Comparison of ENCODE assay signal across 12 cellular contexts in genomic region chr1:211581521-211581920, GRCh38. TPM values are rescaled to one million over a fixed set of nuclear protein-coding genes. Genes with fewer than 3 reads are reported as not detected.
DNase-seq lines count a peak whose midpoint lies in the region; ATAC-seq and TF ChIP-seq lines count a peak whose summit lies in the region.
"Had no signal": no experiment of that assay in that cellular context is flagged by ENCODE, and none has a peak within 500 bp of the region (broad histone marks: within the 10 kb centered on the region; RNA-seq: fewer than 3 reads in every experiment).

No MANE protein-coding gene starts in this region.

- ATAC-seq in sciatic nerve (peak; percentile 12), GM21723 (IDR thresholded peaks at IDR 0.05; ENCODE audit: unreplicated experiment) (no peak)

- no peaks in the 10 kb centered on the region for H3K27me3 ChIP-seq in DOHH2 (ENCODE audit: control insufficient read depth, low read length)
- H3K27me3 ChIP-seq in SJSA1 (replicated peaks) = no peaks in the 10 kb centered on the region

- H3K9me3 ChIP-seq in DOHH2 (ENCODE audit: control insufficient read depth, insufficient read depth, low read length) (no peaks in the 10 kb centered on the region), SJSA1 (replicated peaks) (no peaks in the 10 kb centered on the region)

- no peak for TF ChIP-seq CTCF in DOHH2 (IDR thresholded peaks at IDR 0.05; ENCODE audit: low read depth, low read length, poor library complexity, severe bottlenecking)
- no peak for TF ChIP-seq CTCF in fibroblast of villous mesenchyme (IDR thresholded peaks at IDR 0.05; ENCODE audit: insufficient read depth, low read depth, low read length)
- TF ChIP-seq CTCF in GM13977 (IDR thresholded peaks at IDR 0.05; ENCODE audit: extremely low read depth, insufficient read depth, missing control alignments) = no peak

- peaks cover 5% of the 10 kb centered on the region; the same call in 1 of the 2 replicates for H4K20me1 ChIP-seq in DOHH2 (ENCODE audit: control insufficient read depth, insufficient read depth, low read depth, low read length)

- no peaks in the 10 kb centered on the region for H3K9me2 ChIP-seq in DOHH2 (replicated peaks; ENCODE audit: control insufficient read depth, low read length)

- no peak for DNase-seq in SJSA1 (ENCODE audit: low read depth in 1 of 2, low spot score in 2 of 2)
- peak; percentile 67 for DNase-seq in fibroblast of villous mesenchyme (ENCODE audit: low read depth)
- no peak for DNase-seq in sciatic nerve (ENCODE audit: low spot score)
- DNase-seq in COLO829 (ENCODE audit: low spot score) = no peak
- DNase-seq in SW 1271 (lab: John Stamatoyannopoulos, UW) = no peak
- no peak for DNase-seq in GM13977 (ENCODE audit: low spot score)
- DNase-seq: NCI-H524; stimulated activated CD4-positive, alpha-beta T cell treated with anti-CD3 and anti-CD28 coated beads, Interleukin-4, amount 100 ng/mL, for 24 hours; T1000 had no signal

- H3K4me3 ChIP-seq in DOHH2 (ENCODE audit: low read length) (no peak overlapping the region), SJSA1 (no peak overlapping the region), fibroblast of villous mesenchyme (ENCODE audit: low read depth, low read length) (no peak overlapping the region)

- H3K27ac ChIP-seq in DOHH2 (ENCODE audit: low read depth, low read length) = no peak overlapping the region
- H3K27ac ChIP-seq in SJSA1 = peak overlapping the region; percentile 19; the same call in 1 of the 2 replicates
- H3K27ac ChIP-seq: epithelial cell of prostate had no signal

- H3K79me2 ChIP-seq in DOHH2 (ENCODE audit: control insufficient read depth, low read length) = peaks cover 19% of the 10 kb centered on the region

- intact Hi-C loops in sciatic nerve (cut with DNase I) = loop anchor here (10.0 kb wide), 1 partner anchor 73 kb away; no protein-coding TSS in a partner anchor

- H3F3A ChIP-seq in DOHH2 (ENCODE audit: control insufficient read depth, insufficient read depth) = peaks cover 7% of the 10 kb centered on the region

- peaks cover 31% of the 10 kb centered on the region for H3K4me1 ChIP-seq in DOHH2 (ENCODE audit: control insufficient read depth, low read length)
- peaks cover 22% of the 10 kb centered on the region for H3K4me1 ChIP-seq in SJSA1 (replicated peaks)

- in situ Hi-C loops in GM13977 (cut with MboI; ENCODE audit: low pct_unique_long_range_greater_than_20kb, low sequenced_read_pairs, unreplicated experiment) = no loop called here

- H3K36me3 ChIP-seq in DOHH2 (ENCODE audit: control insufficient read depth, low read length) (peaks cover 5% of the 10 kb centered on the region; the same call in 1 of the 2 replicates), SJSA1 (peaks cover 13% of the 10 kb centered on the region)

- peak overlapping the region; percentile 23; the same call in 1 of the 2 replicates for H3K4me2 ChIP-seq in DOHH2 (ENCODE audit: low read length)

RNA-seq across cellular contexts. Expression of gene SLC30A1, which starts 2.6 kb away (rescaled TPM):
- total RNA-seq in SJSA1 (2014; rRNA removed; shearing (Covaris generic)) = 11.3 and 14.5 TPM in 2 replicates
- total RNA-seq in fibroblast of villous mesenchyme = 23.5 and 41.9 TPM in 2 replicates
- total RNA-seq in sciatic nerve = 24.6 TPM
